Comparison of ENCODE assay signal across 33 cellular contexts in the genomic region with DNA sequence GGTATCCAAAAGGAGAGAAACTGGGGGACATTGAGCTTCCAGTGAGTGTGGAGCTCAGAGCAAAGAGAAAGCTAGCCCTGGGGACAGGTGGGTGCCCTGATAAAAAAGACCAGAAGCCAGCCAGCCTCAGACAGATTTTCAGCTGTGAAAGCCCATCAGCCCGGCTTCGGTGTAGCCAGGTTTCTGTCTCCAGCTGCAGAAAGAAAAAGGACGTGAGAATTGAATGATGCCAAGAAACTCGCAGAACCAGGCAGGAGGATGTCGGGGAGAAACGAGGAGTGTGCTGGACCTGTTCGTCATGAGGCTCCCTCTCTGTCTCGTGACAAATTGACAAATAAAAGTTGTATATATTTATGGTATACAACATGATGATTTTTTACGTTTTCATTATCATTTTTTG.
"Had no signal": no experiment of that assay in that cellular context is flagged by ENCODE, and none has a peak within 500 bp of the region (broad histone marks: within the 10 kb centered on the region; RNA-seq: fewer than 3 reads in every experiment).

No MANE protein-coding gene starts in this region.

- H3K27ac Mint-ChIP-seq: activated B cell treated with CpG ODN at 0.5 μM for 24 hours; activated CD4-positive, alpha-beta memory T cell treated with anti-CD3 and anti-CD28 coated beads for 36 hours; activated CD4-positive, alpha-beta T cell treated with anti-CD3 and anti-CD28 coated beads, Interleukin-2, amount 10 ng/mL, durations not matched to agents 24 days and 14 days; activated CD8-positive, alpha-beta T cell treated with anti-CD3 and anti-CD28 coated beads for 36 hours; activated naive CD4-positive, alpha-beta T cell treated with anti-CD3 and anti-CD28 coated beads for 36 hours; activated naive CD4-positive, alpha-beta T cell treated with anti-CD3 and anti-CD28 coated beads, Interleukin-2, amount 50 U/mL, for 72 hours; activated naive CD8-positive, alpha-beta T cell treated with anti-CD3 and anti-CD28 coated beads for 36 hours; activated T-cell treated with anti-CD3 and anti-CD28 coated beads, Interleukin-2, amount 50 U/mL, for 72 hours; activated T-helper 1 cell treated with anti-CD3 and anti-CD28 coated beads, Interleukin-12 subunit alpha, Interleukin-12 subunit beta, Interleukin-2, Interleukin-4 antibody, amounts not matched to agents 30 ng/mL and 10 ng/mL and 1 ng/mL, durations not matched to agents 14 hours and 24 hours and 36 hours; activated T-helper 17 cell treated with anti-CD3 and anti-CD28 coated beads, Interleukin-2, amount 50 U/mL, for 72 hours; T-helper 1 cell treated with Interleukin-12 subunit alpha and Interleukin-12 subunit beta and Interleukin-4 antibody, amounts not matched to agents 30 μg/mL and 1 μg/mL, for 36 hours; T-helper 2 cell treated with Interferon-gamma antibody and Interleukin-4, amounts not matched to agents 5 μg/mL and 100 μg/mL, for 36 hours had no signal

- H3K27ac ChIP-seq: adrenal gland, body of pancreas, VCaP had no signal

- H3K4me1 Mint-ChIP-seq: activated B cell treated with CpG ODN at 0.5 μM for 24 hours; activated CD4-positive, alpha-beta T cell treated with anti-CD3 and anti-CD28 coated beads, Interleukin-2, amount 10 ng/mL, durations not matched to agents 24 days and 14 days; activated naive CD8-positive, alpha-beta T cell treated with anti-CD3 and anti-CD28 coated beads for 36 hours; activated T-helper 17 cell treated with anti-CD3 and anti-CD28 coated beads, Interleukin-2, amount 50 U/mL, for 72 hours had no signal

- H3K27me3 Mint-ChIP-seq: activated B cell treated with CpG ODN at 0.5 μM for 24 hours; activated CD4-positive, alpha-beta memory T cell treated with anti-CD3 and anti-CD28 coated beads for 36 hours; activated CD4-positive, alpha-beta T cell treated with anti-CD3 and anti-CD28 coated beads, Interleukin-2, amount 10 ng/mL, durations not matched to agents 24 days and 14 days; activated CD8-positive, alpha-beta T cell treated with anti-CD3 and anti-CD28 coated beads for 36 hours; activated naive CD8-positive, alpha-beta T cell treated with anti-CD3 and anti-CD28 coated beads for 36 hours; activated T-helper 17 cell treated with anti-CD3 and anti-CD28 coated beads, Interleukin-2, amount 50 U/mL, for 72 hours had no signal

- H3K9me3 Mint-ChIP-seq: activated B cell treated with CpG ODN at 0.5 μM for 24 hours; activated CD4-positive, alpha-beta memory T cell treated with anti-CD3 and anti-CD28 coated beads for 36 hours; activated CD4-positive, alpha-beta T cell treated with anti-CD3 and anti-CD28 coated beads, Interleukin-2, amount 10 ng/mL, durations not matched to agents 24 days and 14 days; activated CD8-positive, alpha-beta T cell treated with anti-CD3 and anti-CD28 coated beads for 36 hours; activated naive CD8-positive, alpha-beta T cell treated with anti-CD3 and anti-CD28 coated beads for 36 hours; activated T-cell treated with anti-CD3 and anti-CD28 coated beads, Interleukin-2, amount 50 U/mL, for 4 hours; activated T-helper 17 cell treated with anti-CD3 and anti-CD28 coated beads, Interleukin-2, amount 50 U/mL, for 72 hours; T-helper 1 cell treated with Interleukin-12 subunit alpha and Interleukin-12 subunit beta and Interleukin-4 antibody, amounts not matched to agents 30 μg/mL and 1 μg/mL, for 36 hours had no signal

- H3K36me3 ChIP-seq: adrenal gland had no signal

- H3K4me1 ChIP-seq: adrenal gland, body of pancreas had no signal

- H3K4me3 Mint-ChIP-seq: activated B cell treated with CpG ODN at 0.5 μM for 24 hours; activated CD4-positive, alpha-beta memory T cell treated with anti-CD3 and anti-CD28 coated beads for 36 hours; activated CD4-positive, alpha-beta T cell treated with anti-CD3 and anti-CD28 coated beads, Interleukin-2, amount 10 ng/mL, durations not matched to agents 24 days and 14 days; activated CD8-positive, alpha-beta T cell treated with anti-CD3 and anti-CD28 coated beads for 36 hours; activated naive CD4-positive, alpha-beta T cell treated with anti-CD3 and anti-CD28 coated beads for 36 hours; activated naive CD8-positive, alpha-beta T cell treated with anti-CD3 and anti-CD28 coated beads for 36 hours; activated T-cell treated with anti-CD3 and anti-CD28 coated beads, Interleukin-2, amount 50 U/mL, for 4 hours; activated T-cell treated with anti-CD3 and anti-CD28 coated beads, Interleukin-2, amount 50 U/mL, for 72 hours; activated T-helper 1 cell treated with anti-CD3 and anti-CD28 coated beads, Interleukin-12 subunit alpha, Interleukin-12 subunit beta, Interleukin-2, Interleukin-4 antibody, amounts not matched to agents 30 ng/mL and 10 ng/mL and 1 ng/mL, durations not matched to agents 14 hours and 24 hours and 36 hours; activated T-helper 17 cell treated with anti-CD3 and anti-CD28 coated beads, Interleukin-2, amount 50 U/mL, for 72 hours; T-helper 1 cell treated with Interleukin-12 subunit alpha and Interleukin-12 subunit beta and Interleukin-4 antibody, amounts not matched to agents 30 μg/mL and 1 μg/mL, for 36 hours; T-helper 2 cell treated with Interferon-gamma antibody and Interleukin-4, amounts not matched to agents 5 μg/mL and 100 μg/mL, for 36 hours had no signal

- H3K36me3 Mint-ChIP-seq: activated CD4-positive, alpha-beta memory T cell treated with anti-CD3 and anti-CD28 coated beads for 36 hours; activated naive CD4-positive, alpha-beta T cell treated with anti-CD3 and anti-CD28 coated beads, Interleukin-2, amount 50 U/mL, for 72 hours; activated naive CD8-positive, alpha-beta T cell treated with anti-CD3 and anti-CD28 coated beads for 36 hours had no signal

- H3K9me3 ChIP-seq: adrenal gland, body of pancreas had no signal

- H3K4me3 ChIP-seq: adrenal gland, body of pancreas had no signal

- H3K27me3 ChIP-seq: adrenal gland, body of pancreas had no signal

- DNase-seq: activated B cell treated with CpG ODN at 0.5 μM for 24 hours; activated CD4-positive, alpha-beta memory T cell treated with anti-CD3 and anti-CD28 coated beads for 36 hours; activated CD4-positive, alpha-beta T cell treated with anti-CD3 and anti-CD28 coated beads for 4 hours; activated CD4-positive, alpha-beta T cell treated with anti-CD3 and anti-CD28 coated beads, Interleukin-2, amount 10 ng/mL, durations not matched to agents 24 days and 14 days; activated CD4-positive, alpha-beta T cell treated with anti-CD3 and anti-CD28 coated beads, Interleukin-2, amount 50 U/mL, for 1 hour; activated CD4-positive, alpha-beta T cell treated with anti-CD3 and anti-CD28 coated beads, Interleukin-2, amount 50 U/mL, for 4 hours; activated CD4-positive, CD25-positive, alpha-beta regulatory T cell treated with anti-CD3 and anti-CD28 coated beads, Interleukin-2, amount 50 U/mL, for 72 hours; activated CD8-positive, alpha-beta memory T cell treated with anti-CD3 and anti-CD28 coated beads, Interleukin-2, amount 50 U/mL, for 4 hours; activated CD8-positive, alpha-beta T cell treated with anti-CD3 and anti-CD28 coated beads for 36 hours; activated effector memory CD4-positive, alpha-beta T cell treated with anti-CD3 and anti-CD28 coated beads, Interleukin-2, amount 50 U/mL, for 16 hours; activated gamma-delta T cell treated with Interleukin-2 at 50 U/mL for 16 hours; activated naive CD4-positive, alpha-beta T cell; activated naive CD4-positive, alpha-beta T cell treated with anti-CD3 and anti-CD28 coated beads for 36 hours; activated naive CD4-positive, alpha-beta T cell treated with anti-CD3 and anti-CD28 coated beads, Interleukin-2, amount 50 U/mL, for 16 hours; activated naive CD8-positive, alpha-beta T cell treated with anti-CD3 and anti-CD28 coated beads for 36 hours; activated T-cell treated with anti-CD3 and anti-CD28 coated beads for 4 hours; activated T-cell treated with anti-CD3 and anti-CD28 coated beads, Interleukin-2, amount 50 U/mL, for 1 hour; activated T-cell treated with anti-CD3 and anti-CD28 coated beads, Interleukin-2, amount 50 U/mL, for 4 hours; activated T-cell treated with anti-CD3 and anti-CD28 coated beads, Interleukin-2, amount 50 U/mL, for 72 hours; adrenal gland; amniotic stem cell; aorta; body of pancreas; central memory CD4-positive, alpha-beta T cell; T-helper 1 cell; T-helper 2 cell; T-helper 9 cell had no signal

- ATAC-seq: activated CD8-positive, alpha-beta T cell treated with anti-CD3 and anti-CD28 coated beads for 36 hours; activated naive CD4-positive, alpha-beta T cell treated with anti-CD3 and anti-CD28 coated beads, Interleukin-2, amount 50 U/mL, for 72 hours; activated T-cell treated with anti-CD3 and anti-CD28 coated beads, Interleukin-2, amount 50 U/mL, for 4 hours; activated T-cell treated with anti-CD3 and anti-CD28 coated beads, Interleukin-2, amount 50 U/mL, for 72 hours; activated T-helper 17 cell treated with anti-CD3 and anti-CD28 coated beads, Interleukin-2, amount 50 U/mL, for 72 hours; body of pancreas had no signal
